ENCODE assay signal across 8 cellular contexts in genomic region chr3:57164217-57164605, GRCh38. TPM values are rescaled to one million over a fixed set of nuclear protein-coding genes. Genes with fewer than 3 reads are reported as not detected.
DNase-seq lines count a peak whose midpoint lies in the region; ATAC-seq and TF ChIP-seq lines count a peak whose summit lies in the region.

No MANE protein-coding gene starts in this region.

- no peaks in the 10 kb centered on the region for H3K9me3 ChIP-seq in mucosa of rectum (ENCODE audit: control insufficient read depth in 2 of 2, low read length in 2 of 2)
- no peaks in the 10 kb centered on the region for H3K9me3 ChIP-seq in upper lobe of right lung

- H3K36me3 ChIP-seq in mucosa of rectum (ENCODE audit: control insufficient read depth in 2 of 2, insufficient read depth in 2 of 2, low read length in 2 of 2) (no peaks in the 10 kb centered on the region), upper lobe of right lung (no peaks in the 10 kb centered on the region)

- no peak overlapping the region for H3K27ac Mint-ChIP-seq in CD14-positive monocyte

- H3K27ac ChIP-seq in mucosa of rectum (ENCODE audit: low read depth in 2 of 2, low read length in 2 of 2) (no peak overlapping the region), upper lobe of right lung (no peak overlapping the region)

- H3K27me3 Mint-ChIP-seq in CD14-positive monocyte (ENCODE audit: low read depth in 3 of 3), result peaks cover 84 to 98% (median 89%) of the 10 kb centered on the region in 3 donors

- H3K36me3 Mint-ChIP-seq in CD14-positive monocyte, result peaks cover 0 to 11% of the 10 kb centered on the region in 2 donors

- DNase-seq in CD14-positive monocyte (ENCODE audit: low spot score) (no peak), RKO (ENCODE audit: low spot score) (peak; percentile 34), dermis blood vessel endothelial cell (peak; percentile 12), upper lobe of right lung (no peak), pons (ENCODE audit: low spot score) (no peak), HEK293T (ENCODE audit: extremely low spot score) (no peak)

- TF ChIP-seq CTCF in CD14-positive monocyte (IDR thresholded peaks at IDR 0.05), result no peak
- TF ChIP-seq CTCF in upper lobe of right lung (IDR thresholded peaks at IDR 0.05), result no peak

- peaks cover 9 to 23% of the 10 kb centered on the region in 2 donors for H3K27me3 ChIP-seq in mucosa of rectum (ENCODE audit: control insufficient read depth in 2 of 2, insufficient read depth in 2 of 2, low read length in 2 of 2)
- peaks cover 11% of the 10 kb centered on the region for H3K27me3 ChIP-seq in upper lobe of right lung

- peaks cover 14% of the 10 kb centered on the region for H3K4me1 Mint-ChIP-seq in CD14-positive monocyte

- ATAC-seq in upper lobe of right lung (peak; percentile 4), HG03442 (IDR thresholded peaks at IDR 0.05; ENCODE audit: unreplicated experiment) (no peak)

- H3K9ac ChIP-seq in mucosa of rectum (ENCODE audit: low read depth in 1 of 2, low read length in 2 of 2), result peak overlapping the region in 1 of 2 donors; percentile 62

- peaks cover 0 to 14% (median 7%) of the 10 kb centered on the region in 7 donors for H3K9me3 Mint-ChIP-seq in CD14-positive monocyte

- intact Hi-C loops in CD14-positive monocyte (cut with micrococcal nuclease) (no loop called here), upper lobe of right lung (cut with DNase I) (no loop called here)

- CTCF ChIA-PET in HEK293T (lab: Yijun Ruan, JAX), result no interaction called here

- H3K4me1 ChIP-seq in mucosa of rectum (ENCODE audit: control insufficient read depth in 2 of 2, insufficient read depth in 2 of 2, low read length in 2 of 2), result peaks cover 15 to 28% of the 10 kb centered on the region in 2 donors
- peaks cover 26% of the 10 kb centered on the region for H3K4me1 ChIP-seq in upper lobe of right lung

- POLR2A ChIA-PET in HEK293T (lab: Yijun Ruan, JAX), result interaction anchor here (0.6 to 0.8 kb wide), 2 partner anchors 22 to 93 kb away, joined by 3 read pairs; no protein-coding TSS in a partner anchor

- H3K4me3 Mint-ChIP-seq in CD14-positive monocyte, result peak overlapping the region; percentile 80 to 93

- peak overlapping the region; percentile 70 to 71 for H3K4me3 ChIP-seq in mucosa of rectum (ENCODE audit: low read length in 2 of 2)
- peak overlapping the region; percentile 65 for H3K4me3 ChIP-seq in upper lobe of right lung

TF ChIP-seq in HEK293T, 16 proteins besides CTCF, POLR2A, EP300 and RAD21:
- no peak for TF ChIP-seq BHLHE40 (IDR thresholded peaks at IDR 0.05; ENCODE audit: borderline replicate concordance)
- no peak for TF ChIP-seq LEF1 (IDR thresholded peaks at IDR 0.05; ENCODE audit: borderline replicate concordance)
- TF ChIP-seq ZNF384 (IDR thresholded peaks at IDR 0.05), result no peak
- no peak for TF ChIP-seq FOXA1 (IDR thresholded peaks at IDR 0.05)
- TF ChIP-seq SUZ12 (IDR thresholded peaks at IDR 0.05), result no peak

RNA-seq across cellular contexts. Expression of gene IL17RD, which starts 0.9 kb away (rescaled TPM):
- polyA plus RNA-seq in CD14-positive monocyte, result not detected
- total RNA-seq in dermis blood vessel endothelial cell (0.51 and 0.65 TPM in 2 replicates), upper lobe of right lung (1.1 TPM)

RNA-seq across cellular contexts. Expression of gene HESX1, which starts 35.6 kb away (rescaled TPM):
- polyA plus RNA-seq in CD14-positive monocyte, result under 1 TPM; 0.22 to 0.46 TPM
- 0.34 and 0.47 TPM in 2 replicates for total RNA-seq in dermis blood vessel endothelial cell
- 1.2 TPM for total RNA-seq in upper lobe of right lung

Comparison
In these comparisons a context has a peak if more than half of its experiments do, and no peak if none do; other contexts are left out.
1. DNase-seq: peak in RKO (single experiment) and dermis blood vessel endothelial cell (single experiment); none in CD14-positive monocyte (single experiment), upper lobe of right lung (single experiment), pons (single experiment) and HEK293T (single experiment).